Comparison of ENCODE assay signal across 1 cellular context in genomic region chr3:119600732-119601131, GRCh38.
A peak's percentile ranks its signal among the peaks of the same experiment; 100 is the strongest.
TF ChIP-seq lines count a peak whose summit lies in the region.

No MANE protein-coding gene starts in this region.

TF ChIP-seq in GM12878, 131 proteins besides CTCF, POLR2A, EP300 and RAD21 (continued from another document and continues in another):
- TF ChIP-seq E2F8 (IDR thresholded peaks at IDR 0.05; ENCODE audit: low read depth, partially characterized antibody) (no peak), HDGF (IDR thresholded peaks at IDR 0.05) (peak; percentile 68), JUND (IDR thresholded peaks at IDR 0.05; ENCODE audit: low read depth, low read length) (no peak), MYB (IDR thresholded peaks at IDR 0.05; ENCODE audit: borderline replicate concordance, low read depth, low read length) (0 out of 2 replicates have a peak, but pooled peaks have one; percentile 21), BMI1 (IDR thresholded peaks at IDR 0.05; ENCODE audit: borderline replicate concordance) (no peak), NFIC (IDR thresholded peaks at IDR 0.05; ENCODE audit: low read depth, low read length) (no peak), TCF12 (IDR thresholded peaks at IDR 0.05; ENCODE audit: low read depth, low read length) (no peak), YBX1 (IDR thresholded peaks at IDR 0.05) (no peak), SUPT20H (IDR thresholded peaks at IDR 0.05; ENCODE audit: borderline replicate concordance, control insufficient read depth, low read depth, low read length) (no peak), SIN3A (IDR thresholded peaks at IDR 0.05; ENCODE audit: low read depth, low read length) (no peak; the same call in 1 of the 2 replicates), ZNF592 (IDR thresholded peaks at IDR 0.05) (0 out of 2 replicates have a peak, but pooled peaks have one; percentile 70), NFXL1 (IDR thresholded peaks at IDR 0.05; ENCODE audit: borderline replicate concordance) (no peak), SKIL (IDR thresholded peaks at IDR 0.05; ENCODE audit: low read depth, poor library complexity, severe bottlenecking) (peak; percentile 24), MEF2A (IDR thresholded peaks at IDR 0.05; ENCODE audit: insufficient read depth, low read depth, low read length) (no peak), ZBTB4 (CRISPR knock-in tag; IDR thresholded peaks at IDR 0.05) (no peak), ZZZ3 (IDR thresholded peaks at IDR 0.05; ENCODE audit: control insufficient read depth, insufficient read length, low read depth) (no peak), ZNF24 (IDR thresholded peaks at IDR 0.05) (no peak; the same call in 1 of the 2 replicates), TARDBP (IDR thresholded peaks at IDR 0.05; ENCODE audit: borderline replicate concordance) (no peak), EGR1 (IDR thresholded peaks at IDR 0.05; ENCODE audit: borderline replicate concordance in 1 of 2, low read depth in 2 of 2, low read length in 2 of 2) (peak in 1 of 2 experiments; percentile 16; a peak in 1 of 3 replicates), ZBED1 (IDR thresholded peaks at IDR 0.05; ENCODE audit: borderline replicate concordance) (no peak), CBX3 (IDR thresholded peaks at IDR 0.05; ENCODE audit: borderline replicate concordance, low read depth) (no peak), RCOR1 (conservative IDR thresholded peaks at IDR 0.05; ENCODE audit: low read depth, low read length) (no peak), ZSCAN29 (IDR thresholded peaks at IDR 0.05) (no peak), CUX1 (IDR thresholded peaks at IDR 0.05; ENCODE audit: insufficient replicate concordance, low read depth, low read length) (peak; percentile 13), ESRRA (IDR thresholded peaks at IDR 0.05; ENCODE audit: low read length) (no peak; the same call in 1 of the 2 replicates), MXI1 (IDR thresholded peaks at IDR 0.05; ENCODE audit: low read depth, low read length) (peak; percentile 54), E4F1 (IDR thresholded peaks at IDR 0.05; ENCODE audit: borderline replicate concordance, partially characterized antibody) (no peak), RB1 (IDR thresholded peaks at IDR 0.05; ENCODE audit: borderline replicate concordance) (no peak; the same call in 1 of the 2 replicates), TCF3 (IDR thresholded peaks at IDR 0.05; ENCODE audit: borderline replicate concordance, insufficient read depth, low read depth, low read length) (no peak), TAF1 (IDR thresholded peaks at IDR 0.05; ENCODE audit: borderline replicate concordance, low read depth, low read length) (peak; percentile 22), SIX5 (IDR thresholded peaks at IDR 0.05; ENCODE audit: low read depth, low read length, severe bottlenecking) (no peak), FOS (IDR thresholded peaks at IDR 0.05; ENCODE audit: borderline replicate concordance, extremely low read depth, insufficient read length) (no peak), POU2F2 (IDR thresholded peaks at IDR 0.05; ENCODE audit: borderline replicate concordance, low read depth, low read length) (no peak), POLR2AphosphoS2 (IDR thresholded peaks at IDR 0.05; ENCODE audit: low read depth, low read length) (no peak; the same call in 1 of the 2 replicates), IKZF1 (conservative IDR thresholded peaks at IDR 0.05) (peak; percentile 82), ZNF207 (IDR thresholded peaks at IDR 0.05; ENCODE audit: borderline replicate concordance) (peak; percentile 84), EZH2 (IDR thresholded peaks at IDR 0.05; ENCODE audit: borderline replicate concordance, control insufficient read depth, low read depth, low read length) (no peak), SPI1 (IDR thresholded peaks at IDR 0.05; ENCODE audit: borderline replicate concordance, insufficient read depth, low read depth, low read length) (no peak), PAX5 (IDR thresholded peaks at IDR 0.05; ENCODE audit: borderline replicate concordance, low read depth, low read length) (0 out of 2 replicates have a peak, but pooled peaks have one; percentile 20)
